Comparison of ENCODE assay signal across 9 cellular contexts in genomic region chr1:216582151-216582550, GRCh38.
"Had no signal": no experiment of that assay in that cellular context is flagged by ENCODE, and none has a peak within 500 bp of the region (broad histone marks: within the 10 kb centered on the region; RNA-seq: fewer than 3 reads in every experiment).

No MANE protein-coding gene starts in this region.

- DNase-seq: GM23248, GOT3, H7, H9, HCEC 1CT, HFFc6 had no signal

- H3K4me1 ChIP-seq: HAP-1 had no signal

- H3K9ac ChIP-seq: GM23248 had no signal

- H3K27ac ChIP-seq: GM23248 had no signal

- H3K4me2 ChIP-seq: GM23338 had no signal

- H2AFZ ChIP-seq: GM23248, GM23338 had no signal

- H3K4me3 Mint-ChIP-seq: GM23338, H9, HFFc6 had no signal

- H3K27ac Mint-ChIP-seq: GM23338, HFFc6 had no signal

- H3K9me3 ChIP-seq: HAP-1 had no signal

- H3K36me3 ChIP-seq: HAP-1 had no signal

- H3K9me3 Mint-ChIP-seq: HFFc6 had no signal

- ATAC-seq: GM23338, HCT116 had no signal

- H3K4me1 Mint-ChIP-seq: GM23338, H9 had no signal

- H3K4me3 ChIP-seq: GM23248, GM23338, HAP-1 had no signal
